Comparison of ENCODE assay signal across 8 cellular contexts in the genomic region with DNA sequence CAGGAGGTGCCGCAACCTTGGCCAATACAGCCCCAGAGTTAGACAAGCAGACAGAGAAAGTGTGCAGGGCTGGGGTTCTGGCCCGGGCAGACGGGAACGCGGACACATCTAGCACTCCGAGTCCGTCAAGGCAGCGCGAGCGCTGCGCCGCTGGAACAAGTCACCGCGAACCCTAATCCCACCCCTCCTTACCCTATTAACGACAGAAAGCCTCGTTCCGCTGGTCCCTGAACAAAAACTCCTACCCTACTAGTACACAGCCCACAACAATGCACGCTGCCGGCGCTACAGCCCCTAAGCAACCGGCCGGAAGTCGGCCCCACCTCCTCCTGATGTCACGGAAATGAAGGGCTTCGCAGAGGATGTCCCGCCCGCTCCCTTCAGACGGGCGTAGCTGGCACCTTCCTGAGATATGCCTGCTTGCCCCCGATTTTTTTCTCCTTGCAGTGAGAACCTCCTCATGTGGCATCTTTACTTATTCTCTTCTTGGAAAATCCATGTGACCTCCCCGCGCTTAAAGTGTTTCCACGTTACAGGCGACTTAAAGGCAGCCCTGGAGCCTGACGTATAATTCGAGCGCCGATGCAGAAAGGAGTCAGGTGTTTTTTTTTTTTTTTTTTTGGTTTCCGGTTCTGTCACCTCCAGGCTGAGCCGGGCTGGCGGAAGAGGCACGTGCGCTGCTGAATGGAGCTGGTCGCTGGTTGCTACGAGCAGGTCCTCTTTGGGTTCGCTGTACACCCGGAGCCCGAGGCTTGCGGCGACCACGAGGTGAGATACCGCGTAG.
DNase-seq lines count a peak whose midpoint lies in the region; ATAC-seq and TF ChIP-seq lines count a peak whose summit lies in the region.

A gene (minus strand): TSS at position 315 of the 784 bp plus-strand sequence. CDS start 7,066 bp downstream, outside the sequence.
A gene with protein sequence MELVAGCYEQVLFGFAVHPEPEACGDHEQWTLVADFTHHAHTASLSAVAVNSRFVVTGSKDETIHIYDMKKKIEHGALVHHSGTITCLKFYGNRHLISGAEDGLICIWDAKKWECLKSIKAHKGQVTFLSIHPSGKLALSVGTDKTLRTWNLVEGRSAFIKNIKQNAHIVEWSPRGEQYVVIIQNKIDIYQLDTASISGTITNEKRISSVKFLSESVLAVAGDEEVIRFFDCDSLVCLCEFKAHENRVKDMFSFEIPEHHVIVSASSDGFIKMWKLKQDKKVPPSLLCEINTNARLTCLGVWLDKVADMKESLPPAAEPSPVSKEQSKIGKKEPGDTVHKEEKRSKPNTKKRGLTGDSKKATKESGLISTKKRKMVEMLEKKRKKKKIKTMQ (plus strand): TSS at position 671 of the 784 bp plus-strand sequence. CDS start 14 bp downstream, at position 685.

- H3K4me1 ChIP-seq in OCI-LY1 (ENCODE audit: insufficient read depth, low read length, severe bottlenecking): peaks cover 22% of the 10 kb centered on the region

- ATAC-seq in GM21526 (IDR thresholded peaks at IDR 0.05; ENCODE audit: low FRiP score, unreplicated experiment): peak; percentile 95

- no peak within 1 kb of the TSS for H2AFZ ChIP-seq in OCI-LY1 (ENCODE audit: low read length)

- H3K27ac ChIP-seq in OCI-LY1 (ENCODE audit: low read depth, low read length, poor library complexity, severe bottlenecking): peak within 1 kb of the TSS; percentile 85

- peak within 1 kb of the TSS; percentile 96 for H3K9ac ChIP-seq in OCI-LY1 (ENCODE audit: low read length)

- no peaks in the 10 kb centered on the region for H3K9me2 ChIP-seq in OCI-LY1 (ENCODE audit: low read depth, low read length)

- no peaks in the 10 kb centered on the region for H3K27me3 ChIP-seq in OCI-LY1 (ENCODE audit: insufficient read depth, low read length)

- H3K36me3 ChIP-seq in OCI-LY1 (ENCODE audit: insufficient read depth, low read length): peaks cover 27% of the 10 kb centered on the region

- TF ChIP-seq CTCF in OCI-LY1 (IDR thresholded peaks at IDR 0.05; ENCODE audit: low read length): no peak

- H3K79me2 ChIP-seq in OCI-LY1 (ENCODE audit: insufficient read depth, low read length): peaks cover 23% of the 10 kb centered on the region

- no peaks in the 10 kb centered on the region for H3K9me3 ChIP-seq in OCI-LY1 (ENCODE audit: low read length)

- peak within 1 kb of the TSS; percentile 93 for H3K4me3 ChIP-seq in OCI-LY1 (ENCODE audit: low read depth, low read length, poor library complexity, severe bottlenecking)

- H4K20me1 ChIP-seq in OCI-LY1 (ENCODE audit: insufficient read depth, low read length): no peaks in the 10 kb centered on the region

- H3K4me2 ChIP-seq in OCI-LY1 (ENCODE audit: low read length): peak within 1 kb of the TSS; percentile 86

- no peaks in the 10 kb centered on the region for H3F3A ChIP-seq in OCI-LY1 (ENCODE audit: insufficient read depth, low read length)

- DNase-seq in DMS 273 (lab: John Stamatoyannopoulos, UW; ENCODE audit: unreplicated experiment): peak; percentile 98
- peak; percentile 62 for DNase-seq in HuH-7 (ENCODE audit: low spot score)
- DNase-seq in activated T-cell treated with anti-CD3 and anti-CD28 coated beads for 1 hour (ENCODE audit: low read depth): peak; percentile 84
- peak; percentile 86 for DNase-seq in epidermal melanocyte (ENCODE audit: insufficient read length, low spot score)
- DNase-seq in midbrain (lab: John Stamatoyannopoulos, UW): peak; percentile 96
- peak; percentile 84 to 88 for DNase-seq in stimulated activated CD8-positive, alpha-beta memory T cell treated with anti-CD3 and anti-CD28 coated beads, Interleukin-15, amount 100 ng/mL, for 48 hours (ENCODE audit: low read depth in 2 of 2)

Comparison
In these comparisons a context has a peak if more than half of its experiments do, and no peak if none do; other contexts are left out.
1. Peak in every context shown above with its lines: DNase-seq, ATAC-seq, H3K4me3 ChIP-seq and H3K27ac ChIP-seq.